In genomic region chr3:46368569-46368968, GRCh38 we compare ENCODE assay signal across 7 cellular contexts. TPM values are rescaled to one million over a fixed set of nuclear protein-coding genes. Genes with fewer than 3 reads are reported as not detected.
DNase-seq lines count a peak whose midpoint lies in the region; ATAC-seq lines count a peak whose summit lies in the region.

No MANE protein-coding gene starts in this region.

- intact Hi-C loops in left ventricle myocardium superior (cut with micrococcal nuclease): loop anchor here (10.0 kb wide), 1 partner anchor 74 kb away; no protein-coding TSS in a partner anchor

- ATAC-seq in GM21526 (IDR thresholded peaks at IDR 0.05; ENCODE audit: low FRiP score, unreplicated experiment): peak; percentile 47
- ATAC-seq in left ventricle myocardium superior: peak; percentile 80

- DNase-seq in NOMO-1 treated with dmso at 0.1 percent for 144 hours (lab: John Stamatoyannopoulos, UW; ENCODE audit: unreplicated experiment) (peak; percentile 94), activated T-cell treated with anti-CD3 and anti-CD28 coated beads for 48 hours (ENCODE audit: low read depth) (peak; percentile 43), left ventricle myocardium superior (peak; percentile 66), A172 (ENCODE audit: low spot score) (no peak), NCI-H187 (lab: John Stamatoyannopoulos, UW) (no peak)
- DNase-seq in stimulated activated CD4-positive, alpha-beta T cell treated with anti-CD3 and anti-CD28 coated beads, Interleukin-4, amount 100 ng/mL, for 1 hour: peak; percentile 48

RNA-seq across cellular contexts. Expression of gene CCR5, which starts 2.2 kb away (rescaled TPM):
- 0.62 TPM for total RNA-seq in left ventricle myocardium superior
- not detected in 2 replicates for total RNA-seq in A172 (2014; rRNA removed; shearing (Covaris generic))

RNA-seq across cellular contexts. Expression of gene CCR2, which starts 14.7 kb away (rescaled TPM):
- 1.3 TPM for total RNA-seq in left ventricle myocardium superior
- not detected in 2 replicates for total RNA-seq in A172 (2014; rRNA removed; shearing (Covaris generic))

RNA-seq across cellular contexts. Expression of gene CCRL2, which starts 38.5 kb away (rescaled TPM):
- total RNA-seq in left ventricle myocardium superior: 1.4 TPM
- 0.72 TPM in 1 of 2 replicates, not detected in the other for total RNA-seq in A172 (2014; rRNA removed; shearing (Covaris generic))

Comparison
In these comparisons a context has a peak if more than half of its experiments do, and no peak if none do; other contexts are left out.
1. DNase-seq: peak in NOMO-1 treated with dmso at 0.1 percent for 144 hours (single experiment), activated T-cell treated with anti-CD3 and anti-CD28 coated beads for 48 hours (single experiment), left ventricle myocardium superior (single experiment) and stimulated activated CD4-positive, alpha-beta T cell treated with anti-CD3 and anti-CD28 coated beads, Interleukin-4, amount 100 ng/mL, for 1 hour (single experiment); none in A172 (single experiment) and NCI-H187 (0 of 2).